2 cellular contexts compared by ENCODE assay signal in the genomic region with DNA sequence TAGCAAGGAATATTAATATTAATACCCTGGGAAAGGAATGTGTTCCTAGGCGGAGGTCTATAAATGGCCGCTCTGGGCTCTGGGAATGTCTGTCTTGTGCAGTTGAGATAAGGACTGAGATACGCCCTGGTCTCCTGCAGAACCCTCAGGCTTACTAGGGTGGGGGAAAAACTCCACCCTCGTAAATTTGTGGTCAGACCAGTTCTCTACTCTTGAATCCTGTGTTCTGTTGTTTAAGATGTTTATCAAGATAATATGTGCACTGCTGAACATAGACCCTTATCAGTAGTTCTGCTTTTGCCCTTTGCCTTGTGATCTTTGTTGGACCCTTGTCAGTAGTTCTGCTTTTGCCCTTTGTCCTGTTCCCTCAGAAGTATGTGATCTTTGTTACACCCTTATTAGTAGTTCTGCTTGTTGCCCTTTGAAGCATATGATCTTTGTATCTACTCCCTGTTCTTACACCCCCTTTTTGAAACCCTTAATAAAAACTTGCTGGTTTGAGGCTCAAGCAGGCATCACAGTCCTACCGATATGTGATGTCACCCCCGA. TPM values are rescaled to one million over a fixed set of nuclear protein-coding genes. Genes with fewer than 3 reads are reported as not detected.
"Had no signal": no experiment of that assay in that cellular context is flagged by ENCODE, and none has a peak within 500 bp of the region (broad histone marks: within the 10 kb centered on the region; RNA-seq: fewer than 3 reads in every experiment).

No MANE protein-coding gene starts in this region.

RNA-seq across cellular contexts. Expression of gene DNAAF4, which starts 28.3 kb away (rescaled TPM):
- total RNA-seq: left lobe of liver; natural killer cell treated with Interleukin-12 subunit alpha and Interleukin-12 subunit beta and Interleukin-15 and Interleukin-18, amount 100 ng/mL, for 72 hours had no signal
